17 cellular contexts compared by ENCODE assay signal in the genomic region with DNA sequence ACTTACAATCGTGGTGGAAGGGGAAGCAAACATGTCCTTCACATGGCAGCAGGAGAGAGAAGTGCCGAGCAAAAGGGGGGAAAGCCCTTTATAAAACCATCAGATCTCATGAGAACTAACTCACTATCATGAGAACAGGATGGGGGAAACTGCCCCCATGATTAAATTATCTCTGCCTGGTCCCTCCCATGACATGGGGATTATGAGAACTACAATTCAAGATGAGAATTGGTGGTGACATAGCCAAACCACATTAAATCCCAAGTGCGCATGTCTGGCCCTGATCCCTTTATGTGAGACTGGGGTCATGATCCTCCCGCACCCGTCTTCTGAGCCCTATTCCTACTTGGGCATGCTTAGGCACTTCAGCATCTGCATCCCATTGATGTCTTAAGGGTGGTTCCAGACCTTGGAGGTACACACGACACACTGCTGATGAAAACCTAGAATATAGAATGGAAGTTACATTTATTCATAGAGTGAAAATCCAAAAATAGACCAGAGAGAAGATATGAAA.
DNase-seq lines count a peak whose midpoint lies in the region; ATAC-seq and TF ChIP-seq lines count a peak whose summit lies in the region.
"Had no signal": no experiment of that assay in that cellular context is flagged by ENCODE, and none has a peak within 500 bp of the region (broad histone marks: within the 10 kb centered on the region; RNA-seq: fewer than 3 reads in every experiment).

No MANE protein-coding gene starts in this region.

- no peak for DNase-seq in activated CD4-positive, alpha-beta memory T cell treated with anti-CD3 and anti-CD28 coated beads for 36 hours
- no peak for DNase-seq in activated CD4-positive, alpha-beta memory T cell treated with anti-CD3 and anti-CD28 coated beads, Interleukin-2, amount 10 ng/mL, durations not matched to agents 7 days and 5 days
- DNase-seq in HL-60 (ENCODE audit: low read depth in 1 of 2, low spot score in 1 of 2), result no peak
- no peak for DNase-seq in stimulated activated naive B cell treated with anti-CD40 and anti-IgM and Interleukin-4, amounts not matched to agents 10 μg/mL and 1 μg/mL and 100 μg/mL, for 72 hours
- DNase-seq in activated gamma-delta T cell treated with Interleukin-2 at 50 U/mL for 16 hours, result no peak
- no peak for DNase-seq in pons (ENCODE audit: low spot score)
- DNase-seq in ACHN, result no peak
- DNase-seq: activated gamma-delta T cell; CD4-positive, alpha-beta T cell; DMS79; NCI-H1105 treated with DMSO at 0.1 percent for 48 hours; RPMI8226; stimulated activated CD4-positive, alpha-beta T cell treated with anti-CD3 and anti-CD28 coated beads, Interleukin-2, amount 100 ng/mL, for 48 hours; tibial artery had no signal

- no peaks in the 10 kb centered on the region for H3K9me3 Mint-ChIP-seq in activated CD4-positive, alpha-beta memory T cell treated with anti-CD3 and anti-CD28 coated beads for 36 hours
- H3K9me3 Mint-ChIP-seq in activated CD4-positive, alpha-beta memory T cell treated with anti-CD3 and anti-CD28 coated beads, Interleukin-2, amount 10 ng/mL, durations not matched to agents 7 days and 5 days, result no peaks in the 10 kb centered on the region
- H3K9me3 Mint-ChIP-seq in stimulated activated naive B cell treated with anti-CD40 and anti-IgM and Interleukin-4, amounts not matched to agents 10 μg/mL and 1 μg/mL and 100 μg/mL, for 72 hours, result no peaks in the 10 kb centered on the region
- H3K9me3 Mint-ChIP-seq: CD4-positive, alpha-beta T cell had no signal

- H3K4me3 Mint-ChIP-seq in activated CD4-positive, alpha-beta memory T cell treated with anti-CD3 and anti-CD28 coated beads for 36 hours, result no peak overlapping the region
- no peak overlapping the region for H3K4me3 Mint-ChIP-seq in activated CD4-positive, alpha-beta memory T cell treated with anti-CD3 and anti-CD28 coated beads, Interleukin-2, amount 10 ng/mL, durations not matched to agents 7 days and 5 days
- peak overlapping the region in 1 of 2 donors; percentile 53 for H3K4me3 Mint-ChIP-seq in stimulated activated naive B cell treated with anti-CD40 and anti-IgM and Interleukin-4, amounts not matched to agents 10 μg/mL and 1 μg/mL and 100 μg/mL, for 72 hours
- H3K4me3 Mint-ChIP-seq: CD4-positive, alpha-beta T cell had no signal

- peak overlapping the region; percentile 55 for H3K27ac Mint-ChIP-seq in activated CD4-positive, alpha-beta memory T cell treated with anti-CD3 and anti-CD28 coated beads for 36 hours
- no peak overlapping the region for H3K27ac Mint-ChIP-seq in activated CD4-positive, alpha-beta memory T cell treated with anti-CD3 and anti-CD28 coated beads, Interleukin-2, amount 10 ng/mL, durations not matched to agents 7 days and 5 days
- H3K27ac Mint-ChIP-seq in stimulated activated naive B cell treated with anti-CD40 and anti-IgM and Interleukin-4, amounts not matched to agents 10 μg/mL and 1 μg/mL and 100 μg/mL, for 72 hours, result peak overlapping the region; percentile 68
- H3K27ac Mint-ChIP-seq: CD4-positive, alpha-beta T cell had no signal

- no peak for TF ChIP-seq EP300 in gastroesophageal sphincter (IDR thresholded peaks at IDR 0.05)

- POLR2A ChIA-PET in activated CD4-positive, alpha-beta memory T cell treated with anti-CD3 and anti-CD28 coated beads for 36 hours (lab: Charles Lee), result no interaction called here
- POLR2A ChIA-PET in activated CD4-positive, alpha-beta memory T cell treated with anti-CD3 and anti-CD28 coated beads, Interleukin-2, amount 10 ng/mL, durations not matched to agents 7 days and 5 days (lab: Charles Lee), result interaction anchor here (1.2 kb wide), 1 partner anchor 55 kb away, joined by 3 read pairs; no protein-coding TSS in a partner anchor

- peaks cover 0 to 79% (median 6%) of the 10 kb centered on the region in 3 donors for H3K4me1 ChIP-seq in gastroesophageal sphincter

- H3K9me3 ChIP-seq in gastroesophageal sphincter, result no peaks in the 10 kb centered on the region
- H3K9me3 ChIP-seq: tibial artery had no signal

- TF ChIP-seq POLR2A in gastroesophageal sphincter (IDR thresholded peaks at IDR 0.05), result no peak

- H3K36me3 Mint-ChIP-seq in activated CD4-positive, alpha-beta memory T cell treated with anti-CD3 and anti-CD28 coated beads for 36 hours, result peaks cover 21% of the 10 kb centered on the region
- H3K36me3 Mint-ChIP-seq in activated CD4-positive, alpha-beta memory T cell treated with anti-CD3 and anti-CD28 coated beads, Interleukin-2, amount 10 ng/mL, durations not matched to agents 7 days and 5 days (ENCODE audit: low read depth), result peaks cover 46% of the 10 kb centered on the region
- H3K36me3 Mint-ChIP-seq in stimulated activated naive B cell treated with anti-CD40 and anti-IgM and Interleukin-4, amounts not matched to agents 10 μg/mL and 1 μg/mL and 100 μg/mL, for 72 hours, result peaks cover 53 to 70% of the 10 kb centered on the region in 2 donors

- peaks cover 50% of the 10 kb centered on the region for H3K4me1 Mint-ChIP-seq in activated CD4-positive, alpha-beta memory T cell treated with anti-CD3 and anti-CD28 coated beads for 36 hours (ENCODE audit: low read depth)
- peaks cover 28% of the 10 kb centered on the region for H3K4me1 Mint-ChIP-seq in activated CD4-positive, alpha-beta memory T cell treated with anti-CD3 and anti-CD28 coated beads, Interleukin-2, amount 10 ng/mL, durations not matched to agents 7 days and 5 days
- peaks cover 48 to 74% of the 10 kb centered on the region in 2 donors for H3K4me1 Mint-ChIP-seq in stimulated activated naive B cell treated with anti-CD40 and anti-IgM and Interleukin-4, amounts not matched to agents 10 μg/mL and 1 μg/mL and 100 μg/mL, for 72 hours

- no peak for ATAC-seq in gastroesophageal sphincter
- peak in 1 of 2 donors; percentile 25 for ATAC-seq in stimulated activated naive B cell treated with anti-CD40 and anti-IgM and Interleukin-4, amounts not matched to agents 10 μg/mL and 1 μg/mL and 100 μg/mL, for 72 hours (replicated peaks)

- H3K36me3 ChIP-seq in gastroesophageal sphincter, result peaks cover 0 to 36% of the 10 kb centered on the region in 2 donors

- TF ChIP-seq CTCF in HL-60 (IDR thresholded peaks at IDR 0.05; ENCODE audit: insufficient read depth, low read length), result no peak
- no peak for TF ChIP-seq CTCF in gastroesophageal sphincter (IDR thresholded peaks at IDR 0.05)

- no peak overlapping the region for H3K4me3 ChIP-seq in HL-60 (replicated peaks; ENCODE audit: insufficient read depth, low read length)
- H3K4me3 ChIP-seq in gastroesophageal sphincter, result no peak overlapping the region
- H3K4me3 ChIP-seq: tibial artery had no signal

- H3K27ac ChIP-seq in HL-60 (replicated peaks), result peak overlapping the region; percentile 74
- H3K27ac ChIP-seq in gastroesophageal sphincter, result peak overlapping the region in 3 of 4 donors; percentile 25 to 44 (median 28)
- H3K27ac ChIP-seq: KMS-11, VCaP had no signal

- H3K27me3 ChIP-seq in HL-60 (ENCODE audit: insufficient read depth, poor library complexity, severe bottlenecking) (no peaks in the 10 kb centered on the region), gastroesophageal sphincter (no peaks in the 10 kb centered on the region)
- H3K27me3 ChIP-seq: tibial artery had no signal

- CTCF ChIA-PET in activated CD4-positive, alpha-beta memory T cell treated with anti-CD3 and anti-CD28 coated beads for 36 hours (lab: Charles Lee), result no interaction called here
- CTCF ChIA-PET in activated CD4-positive, alpha-beta memory T cell treated with anti-CD3 and anti-CD28 coated beads, Interleukin-2, amount 10 ng/mL, durations not matched to agents 7 days and 5 days (lab: Charles Lee), result no interaction called here

- H3K27me3 Mint-ChIP-seq in activated CD4-positive, alpha-beta memory T cell treated with anti-CD3 and anti-CD28 coated beads for 36 hours, result no peaks in the 10 kb centered on the region
- H3K27me3 Mint-ChIP-seq in activated CD4-positive, alpha-beta memory T cell treated with anti-CD3 and anti-CD28 coated beads, Interleukin-2, amount 10 ng/mL, durations not matched to agents 7 days and 5 days, result no peaks in the 10 kb centered on the region
- no peaks in the 10 kb centered on the region for H3K27me3 Mint-ChIP-seq in stimulated activated naive B cell treated with anti-CD40 and anti-IgM and Interleukin-4, amounts not matched to agents 10 μg/mL and 1 μg/mL and 100 μg/mL, for 72 hours
- H3K27me3 Mint-ChIP-seq: CD4-positive, alpha-beta T cell had no signal

- in situ Hi-C loops in ACHN (cut with HindIII; ENCODE audit: low pct_ligation_motif_present, low pct_unique_long_range_greater_than_20kb, low sequenced_read_pairs), result no loop called here

- intact Hi-C loops in activated CD4-positive, alpha-beta memory T cell treated with anti-CD3 and anti-CD28 coated beads for 36 hours (cut with micrococcal nuclease), result loop anchor here (10.0 kb wide), 1 partner anchor 449 kb away; no protein-coding TSS in a partner anchor

- WGBS in gastroesophageal sphincter (ENCODE audit: low coverage in 1 of 2), 2 donors, result 86 to 91% methylated on average over 3 to 6 of the region's 6 CpGs
